8 cellular contexts compared by ENCODE assay signal in the genomic region with DNA sequence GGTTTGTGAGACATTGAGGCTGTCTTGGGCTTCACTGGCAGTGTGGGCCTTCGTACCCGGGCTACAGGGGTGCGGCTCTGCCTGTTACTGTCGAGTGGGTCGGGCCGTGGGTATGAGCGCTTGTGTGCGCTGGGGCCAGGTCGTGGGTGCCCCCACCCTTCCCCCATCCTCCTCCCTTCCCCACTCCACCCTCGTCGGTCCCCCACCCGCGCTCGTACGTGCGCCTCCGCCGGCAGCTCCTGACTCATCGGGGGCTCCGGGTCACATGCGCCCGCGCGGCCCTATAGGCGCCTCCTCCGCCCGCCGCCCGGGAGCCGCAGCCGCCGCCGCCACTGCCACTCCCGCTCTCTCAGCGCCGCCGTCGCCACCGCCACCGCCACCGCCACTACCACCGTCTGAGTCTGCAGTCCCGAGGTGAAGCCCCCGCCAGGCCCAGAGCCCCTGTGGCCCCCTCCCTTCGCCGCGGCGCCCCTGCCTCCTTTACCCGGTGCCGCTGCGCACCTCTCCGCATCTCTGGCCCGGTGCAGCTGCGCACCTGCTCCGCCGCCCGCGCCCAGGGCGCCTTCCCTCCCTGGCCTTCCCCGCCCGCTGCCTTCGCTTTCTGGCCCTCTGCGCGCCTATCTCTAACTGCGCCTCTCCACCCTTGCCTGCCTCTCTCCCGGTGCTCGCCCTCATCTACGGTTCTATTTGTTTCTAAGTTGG. TPM values are rescaled to one million over a fixed set of nuclear protein-coding genes. Genes with fewer than 3 reads are reported as not detected.
DNase-seq lines count a peak whose midpoint lies in the region; ATAC-seq and TF ChIP-seq lines count a peak whose summit lies in the region.

A gene (plus strand): TSS at position 335 of the 702 bp plus-strand sequence. CDS start 1,253 bp downstream, outside the sequence.

- H3K27ac ChIP-seq in RWPE2 (ENCODE audit: poor library complexity, severe bottlenecking) (peak within 1 kb of the TSS; percentile 14), suprapubic skin (peak within 1 kb of the TSS; percentile 77)

- TF ChIP-seq POLR2A in GM18951 (IDR thresholded peaks at IDR 0.05; ENCODE audit: extremely low read depth, insufficient read depth, insufficient read length) (peak; percentile 55), suprapubic skin (IDR thresholded peaks at IDR 0.05) (no peak)

- WGBS in suprapubic skin: under 1% methylated on average over 29 of the region's 68 CpGs

- no peaks in the 10 kb centered on the region for H3K9me3 ChIP-seq in RWPE2 (ENCODE audit: severe bottlenecking)
- H3K9me3 ChIP-seq in suprapubic skin: no peaks in the 10 kb centered on the region

- H3K4me1 ChIP-seq in RWPE2 (ENCODE audit: insufficient read depth, poor library complexity, severe bottlenecking): peaks cover 3% of the 10 kb centered on the region
- H3K4me1 ChIP-seq in suprapubic skin: peaks cover 20% of the 10 kb centered on the region

- TF ChIP-seq EP300 in suprapubic skin (IDR thresholded peaks at IDR 0.05): no peak

- no peak for TF ChIP-seq CTCF in AG04449 (IDR thresholded peaks at IDR 0.05; ENCODE audit: insufficient read depth, low read length, missing control alignments)
- TF ChIP-seq CTCF in RWPE2 (IDR thresholded peaks at IDR 0.05; ENCODE audit: poor library complexity, severe bottlenecking): no peak
- TF ChIP-seq CTCF in suprapubic skin (IDR thresholded peaks at IDR 0.05): no peak

- CTCF ChIA-PET in AG04449 (lab: Yijun Ruan, JAX): interaction anchor here (0.8 to 8.2 kb wide), 5 partner anchors 11 to 43 kb away, joined by 3 to 98 read pairs (median 14); a partner anchor contains a TSS

- H3K4me3 ChIP-seq in AG04449 (ENCODE audit: low read depth, low read length) (peak within 1 kb of the TSS; percentile 69), RWPE2 (ENCODE audit: severe bottlenecking) (peak within 1 kb of the TSS; percentile 59), suprapubic skin (peak within 1 kb of the TSS; percentile 76)

- POLR2A ChIA-PET in AG04449 (lab: Yijun Ruan, JAX): interaction anchor here (0.6 to 1.3 kb wide), 3 partner anchors 11 to 199 kb away, joined by 3 to 4 read pairs (median 3); no protein-coding TSS in a partner anchor

- in situ Hi-C loops in GM18951 (cut with MboI; ENCODE audit: low sequenced_read_pairs, unreplicated experiment): no loop called here

- DNase-seq in AG04449 (ENCODE audit: low read depth, low spot score) (no peak), RWPE2 (ENCODE audit: low spot score) (no peak), globus pallidus (ENCODE audit: low spot score) (peak; percentile 83), occipital lobe (lab: John Stamatoyannopoulos, UW) (peak; percentile 81), suprapubic skin (ENCODE audit: low spot score in 2 of 2) (peak in 1 of 2 donors; percentile 89)
- DNase-seq in activated naive CD4-positive, alpha-beta T cell treated with Interleukin-2 at 50 U/mL for 16 hours: peak; percentile 85

- H3K27me3 ChIP-seq in RWPE2 (ENCODE audit: insufficient read depth, poor library complexity, severe bottlenecking) (no peaks in the 10 kb centered on the region), suprapubic skin (no peaks in the 10 kb centered on the region)

- H3K36me3 ChIP-seq in RWPE2 (ENCODE audit: low read depth): peaks cover 24% of the 10 kb centered on the region
- no peaks in the 10 kb centered on the region for H3K36me3 ChIP-seq in suprapubic skin

- ATAC-seq in HG03460 (IDR thresholded peaks at IDR 0.05; ENCODE audit: unreplicated experiment) (peak; percentile 80), RWPE2 (ENCODE audit: low read depth) (peak; percentile 88)

RNA-seq across cellular contexts. Expression of the gene that starts here (rescaled TPM):
- 137 TPM for total RNA-seq in occipital lobe
- total RNA-seq in suprapubic skin: 10 to 100 TPM in 1 of 4 donors, 1 to 10 TPM in 3; 1.3 to 15.4 (median 6.9) TPM

Comparison
In these comparisons a context has a peak if more than half of its experiments do, and no peak if none do; other contexts are left out.
1. DNase-seq: peak in activated naive CD4-positive, alpha-beta T cell treated with Interleukin-2 at 50 U/mL for 16 hours (single experiment), globus pallidus (single experiment) and occipital lobe (single experiment); none in AG04449 (single experiment) and RWPE2 (single experiment).
2. Peak in every context shown above with its lines, with median percentiles within 50 percentile points of each other: H3K4me3 ChIP-seq.